22 cellular contexts compared by ENCODE assay signal in the genomic region with DNA sequence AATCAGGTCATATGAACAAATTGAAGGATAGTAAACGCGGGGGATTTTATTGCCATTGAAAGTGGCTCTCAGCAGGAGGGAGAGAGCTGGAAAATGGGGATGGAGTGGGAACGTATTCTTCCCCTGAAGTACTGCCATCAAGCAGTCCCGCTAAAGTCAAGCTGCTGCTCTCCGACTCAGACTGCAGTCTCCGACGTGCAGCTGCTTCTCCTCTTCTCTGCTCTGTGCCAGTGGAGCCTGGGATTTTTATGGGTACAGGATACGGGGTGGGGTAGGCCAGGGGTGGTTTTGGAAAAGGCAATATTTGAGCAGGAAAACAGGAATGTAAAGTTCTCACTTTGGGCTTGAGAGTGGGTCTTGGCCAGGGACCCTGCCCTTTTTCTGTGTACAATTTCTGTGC. TPM values are rescaled to one million over a fixed set of nuclear protein-coding genes. Genes with fewer than 3 reads are reported as not detected.
DNase-seq lines count a peak whose midpoint lies in the region; ATAC-seq and TF ChIP-seq lines count a peak whose summit lies in the region.
"Had no signal": no experiment of that assay in that cellular context is flagged by ENCODE, and none has a peak within 500 bp of the region (broad histone marks: within the 10 kb centered on the region; RNA-seq: fewer than 3 reads in every experiment).

No MANE protein-coding gene starts in this region.

- DNase-seq in H9, result no peak
- peak; percentile 58 for DNase-seq in NCI-H2227 treated with DMSO at 0.1 percent for 48 hours (lab: John Stamatoyannopoulos, UW)
- DNase-seq in heart left ventricle, result no peak
- no peak for DNase-seq in gastrocnemius medialis
- no peak for DNase-seq in stimulated activated CD4-positive, alpha-beta T cell treated with anti-CD3 and anti-CD28 coated beads, Interleukin-12 subunit alpha, Interleukin-12 subunit beta, amount 100 ng/mL, for 4 hours
- DNase-seq in activated effector memory CD4-positive, alpha-beta T cell treated with Interleukin-2 at 50 U/mL for 16 hours, result no peak
- no peak for DNase-seq in activated CD8-positive, alpha-beta memory T cell treated with anti-CD3 and anti-CD28 coated beads for 24 hours
- DNase-seq in esophagus squamous epithelium (lab: John Stamatoyannopoulos, UW), result no peak
- DNase-seq: activated CD4-positive, alpha-beta T cell treated with anti-CD3 and anti-CD28 coated beads, Interleukin-2, amount 10 ng/mL, durations not matched to agents 7 days and 5 days; activated CD8-positive, alpha-beta memory T cell treated with anti-CD3 and anti-CD28 coated beads, Interleukin-2, amount 50 U/mL, for 48 hours; activated effector memory CD4-positive, alpha-beta T cell treated with anti-CD3 and anti-CD28 coated beads, Interleukin-2, amount 50 U/mL, for 16 hours; activated naive CD8-positive, alpha-beta T cell treated with anti-CD3 and anti-CD28 coated beads, Interleukin-2, amount 50 U/mL, for 24 hours; CD8-positive, alpha-beta T cell; KBM-7; MV-4-11; NCI-H2081 treated with DMSO at 0.1 percent for 48 hours; NCI-H524; T-cell; tibial artery had no signal

- TF ChIP-seq CTCF in H9 (conservative IDR thresholded peaks at IDR 0.05) (no peak), heart left ventricle (IDR thresholded peaks at IDR 0.05) (no peak), gastrocnemius medialis (IDR thresholded peaks at IDR 0.05 in 4 of 5, conservative IDR thresholded peaks at IDR 0.05 in 1 of 5) (no peak), esophagus squamous epithelium (IDR thresholded peaks at IDR 0.05) (no peak)

- no peak overlapping the region for H2BK20ac ChIP-seq in H9 (ENCODE audit: low read depth, low read length, poor library complexity, severe bottlenecking)

- no peak overlapping the region for H4K8ac ChIP-seq in H9 (replicated peaks; ENCODE audit: insufficient read length, low read depth, low read length)

- no peak overlapping the region for H2AFZ ChIP-seq in H9 (ENCODE audit: low read length)
- H2AFZ ChIP-seq: hepatocyte had no signal

- no peak overlapping the region for H3K4me3 Mint-ChIP-seq in H9
- H3K4me3 Mint-ChIP-seq: activated CD4-positive, alpha-beta T cell treated with anti-CD3 and anti-CD28 coated beads, Interleukin-2, amount 10 ng/mL, durations not matched to agents 7 days and 5 days; activated naive CD8-positive, alpha-beta T cell treated with anti-CD3 and anti-CD28 coated beads, Interleukin-2, amount 50 U/mL, for 24 hours; CD8-positive, alpha-beta T cell; dendritic cell treated with granulocyte-macrophage colony-stimulating factor and Interleukin-4, amounts not matched to agents 40 ng/mL and 50 ng/mL, for 4 days; stimulated activated effector memory CD8-positive, alpha-beta T cell treated with anti-CD3 and anti-CD28 coated beads, Interleukin-12 subunit alpha, Interleukin-12 subunit beta, amount 100 ng/mL, for 72 hours; T-cell had no signal

- ATAC-seq in heart left ventricle (peak in 1 of 4 donors; percentile 38), gastrocnemius medialis (no peak)
- ATAC-seq: activated naive CD8-positive, alpha-beta T cell treated with anti-CD3 and anti-CD28 coated beads, Interleukin-2, amount 50 U/mL, for 24 hours; CD8-positive, alpha-beta T cell; stimulated activated effector memory CD8-positive, alpha-beta T cell treated with anti-CD3 and anti-CD28 coated beads, Interleukin-12 subunit alpha, Interleukin-12 subunit beta, amount 100 ng/mL, for 72 hours; T-cell had no signal

- no peak overlapping the region for H2BK12ac ChIP-seq in H9 (ENCODE audit: insufficient read length, low read depth, low read length)

- H2BK15ac ChIP-seq in H9 (ENCODE audit: low read depth, low read length), result no peak overlapping the region

- H3K4me1 ChIP-seq in H9 (ENCODE audit: insufficient read depth, low read length), result peaks cover 4% of the 10 kb centered on the region
- H3K4me1 ChIP-seq in heart left ventricle, result peaks cover 0 to 5% (median 0%) of the 10 kb centered on the region in 12 donors
- peaks cover 12 to 26% of the 10 kb centered on the region in 2 donors for H3K4me1 ChIP-seq in gastrocnemius medialis
- peaks cover 0 to 36% (median 0%) of the 10 kb centered on the region in 3 donors for H3K4me1 ChIP-seq in esophagus squamous epithelium
- H3K4me1 ChIP-seq: tibial artery had no signal

- no peaks in the 10 kb centered on the region for H3K27me3 ChIP-seq in H9 (ENCODE audit: insufficient read depth, low read length)
- H3K27me3 ChIP-seq in heart left ventricle, result no peaks in the 10 kb centered on the region
- H3K27me3 ChIP-seq in gastrocnemius medialis, result no peaks in the 10 kb centered on the region
- H3K27me3 ChIP-seq in esophagus squamous epithelium, result no peaks in the 10 kb centered on the region
- H3K27me3 ChIP-seq: hepatocyte, tibial artery had no signal

- H3K27ac Mint-ChIP-seq in H9, result peak overlapping the region; percentile 13 to 65 (median 49); a peak in 3 of 7 replicates
- H3K27ac Mint-ChIP-seq: activated CD4-positive, alpha-beta T cell treated with anti-CD3 and anti-CD28 coated beads, Interleukin-2, amount 10 ng/mL, durations not matched to agents 7 days and 5 days; activated naive CD8-positive, alpha-beta T cell treated with anti-CD3 and anti-CD28 coated beads, Interleukin-2, amount 50 U/mL, for 24 hours; CD8-positive, alpha-beta T cell; dendritic cell treated with granulocyte-macrophage colony-stimulating factor and Interleukin-4, amounts not matched to agents 40 ng/mL and 50 ng/mL, for 4 days; stimulated activated effector memory CD8-positive, alpha-beta T cell treated with anti-CD3 and anti-CD28 coated beads, Interleukin-12 subunit alpha, Interleukin-12 subunit beta, amount 100 ng/mL, for 72 hours; T-cell had no signal

- H3K4me3 ChIP-seq in heart left ventricle, result peak overlapping the region in 5 of 12 donors; percentile 27 to 50 (median 44)
- H3K4me3 ChIP-seq in gastrocnemius medialis, result peak overlapping the region in 1 of 4 donors; percentile 8
- H3K4me3 ChIP-seq in esophagus squamous epithelium, result no peak overlapping the region
- H3K4me3 ChIP-seq: hepatocyte had no signal

- H3T11ph ChIP-seq in H9 (ENCODE audit: low read length), result no peak overlapping the region

- H3K14ac ChIP-seq in H9 (ENCODE audit: insufficient read depth, low read length), result no peak overlapping the region

- intact Hi-C loops in heart left ventricle (cut with DNase I) (loop anchor here in 7 of 10 donors (5.0 to 10.0 kb wide), 4 partner anchors 172 to 500 kb away; a partner anchor contains a TSS), gastrocnemius medialis (cut with DNase I; ENCODE audit: low total_unique reads) (no loop called here), esophagus squamous epithelium (cut with DNase I) (no loop called here)

- H3K23me2 ChIP-seq in H9 (ENCODE audit: insufficient read length, low read depth, low read length, poor library complexity, severe bottlenecking), result no peaks in the 10 kb centered on the region

- no peak overlapping the region for H2BK5ac ChIP-seq in H9 (ENCODE audit: insufficient read length, low read length)

- H2BK120ac ChIP-seq in H9 (ENCODE audit: low read depth, low read length, poor library complexity, severe bottlenecking), result no peak overlapping the region

- H3K23ac ChIP-seq in H9 (ENCODE audit: insufficient read length, low read depth, low read length), result no peak overlapping the region

- no peak overlapping the region for H4K5ac ChIP-seq in H9 (ENCODE audit: insufficient read length, low read depth, low read length)

- H3K4me1 Mint-ChIP-seq in H9, result peaks cover 31 to 36% of the 10 kb centered on the region in 2 experiments
- H3K4me1 Mint-ChIP-seq: activated naive CD8-positive, alpha-beta T cell treated with anti-CD3 and anti-CD28 coated beads, Interleukin-2, amount 50 U/mL, for 24 hours had no signal

- peaks cover 22 to 59% (median 29%) of the 10 kb centered on the region in 3 experiments for H3K36me3 Mint-ChIP-seq in H9 (ENCODE audit: insufficient read depth in 1 of 3, low read depth in 3 of 3)
- H3K36me3 Mint-ChIP-seq: CD8-positive, alpha-beta T cell had no signal

- no peaks in the 10 kb centered on the region for H3K27me3 Mint-ChIP-seq in H9 (ENCODE audit: low read depth)
- H3K27me3 Mint-ChIP-seq: activated CD4-positive, alpha-beta T cell treated with anti-CD3 and anti-CD28 coated beads, Interleukin-2, amount 10 ng/mL, durations not matched to agents 7 days and 5 days; activated naive CD8-positive, alpha-beta T cell treated with anti-CD3 and anti-CD28 coated beads, Interleukin-2, amount 50 U/mL, for 24 hours; dendritic cell treated with granulocyte-macrophage colony-stimulating factor and Interleukin-4, amounts not matched to agents 40 ng/mL and 50 ng/mL, for 4 days; T-cell had no signal

- H2AK5ac ChIP-seq in H9 (ENCODE audit: insufficient read length, low read length), result no peak overlapping the region

- H3K9ac ChIP-seq in H9 (ENCODE audit: extremely low read depth, insufficient read length, low read length), result no peak overlapping the region

- peaks cover 0 to 78% (median 50%) of the 10 kb centered on the region in 9 donors for H3K36me3 ChIP-seq in heart left ventricle
- peaks cover 0 to 19% of the 10 kb centered on the region in 2 donors for H3K36me3 ChIP-seq in gastrocnemius medialis
- H3K36me3 ChIP-seq in esophagus squamous epithelium, result peaks cover 0 to 78% (median 20%) of the 10 kb centered on the region in 3 donors

- no peaks in the 10 kb centered on the region for H3K9me3 Mint-ChIP-seq in H9
- H3K9me3 Mint-ChIP-seq: activated CD4-positive, alpha-beta T cell treated with anti-CD3 and anti-CD28 coated beads, Interleukin-2, amount 10 ng/mL, durations not matched to agents 7 days and 5 days; activated naive CD8-positive, alpha-beta T cell treated with anti-CD3 and anti-CD28 coated beads, Interleukin-2, amount 50 U/mL, for 24 hours; CD8-positive, alpha-beta T cell; dendritic cell treated with granulocyte-macrophage colony-stimulating factor and Interleukin-4, amounts not matched to agents 40 ng/mL and 50 ng/mL, for 4 days; stimulated activated effector memory CD8-positive, alpha-beta T cell treated with anti-CD3 and anti-CD28 coated beads, Interleukin-12 subunit alpha, Interleukin-12 subunit beta, amount 100 ng/mL, for 72 hours; T-cell had no signal

- no CpG with 5 or more reads among the region's 8 CpGs for WGBS in H9 (ENCODE audit: extremely low coverage, insufficient read length, low lambda C conversion rate)
- WGBS in heart left ventricle, 4 donors, result 68 to 83% (median 78%) methylated on average over 8 of the region's 8 CpGs
- 80 to 91% methylated on average over 8 of the region's 8 CpGs for WGBS in esophagus squamous epithelium, 2 donors

- H4K91ac ChIP-seq in H9 (ENCODE audit: insufficient read length, low read depth, low read length), result no peak overlapping the region

- H3K4me2 ChIP-seq in H9 (ENCODE audit: insufficient read depth, insufficient read length, low read length), result no peak overlapping the region
- H3K4me2 ChIP-seq: hepatocyte had no signal

- H3K27ac ChIP-seq in H9 (ENCODE audit: insufficient read length, low read depth, low read length) (no peak overlapping the region), heart left ventricle (peak overlapping the region in 9 of 12 donors; percentile 30 to 78 (median 63)), gastrocnemius medialis (peak overlapping the region; percentile 59 to 73 (median 68)), esophagus squamous epithelium (peak overlapping the region in 2 of 4 donors; percentile 49 to 59)
- H3K27ac ChIP-seq: hepatocyte had no signal

- no peak for TF ChIP-seq POLR2A in heart left ventricle (IDR thresholded peaks at IDR 0.05)
- TF ChIP-seq POLR2A in gastrocnemius medialis (IDR thresholded peaks at IDR 0.05), result no peak
- TF ChIP-seq POLR2A in esophagus squamous epithelium (IDR thresholded peaks at IDR 0.05), result no peak

- no peak overlapping the region for H3K4ac ChIP-seq in H9 (ENCODE audit: low read depth, low read length)

- no peak overlapping the region for H3K18ac ChIP-seq in H9 (ENCODE audit: insufficient read length, low read depth, low read length)

- H3K9me3 ChIP-seq in H9 (ENCODE audit: control insufficient read depth, low read depth, low read length), result no peaks in the 10 kb centered on the region
- no peaks in the 10 kb centered on the region for H3K9me3 ChIP-seq in heart left ventricle
- H3K9me3 ChIP-seq in gastrocnemius medialis, result no peaks in the 10 kb centered on the region
- H3K9me3 ChIP-seq in esophagus squamous epithelium, result no peaks in the 10 kb centered on the region
- H3K9me3 ChIP-seq: tibial artery had no signal

- no peaks in the 10 kb centered on the region for H4K20me1 ChIP-seq in H9 (ENCODE audit: control insufficient read depth, insufficient read depth, insufficient read length)

- in situ Hi-C loops in gastrocnemius medialis (cut with MboI; ENCODE audit: low sequenced_read_pairs in 4 of 4), result loop anchor here in 2 of 4 donors (5.0 to 10.0 kb wide), 2 partner anchors 172 to 490 kb away; a partner anchor contains a TSS

- H3K79me1 ChIP-seq in H9 (ENCODE audit: insufficient read depth, low read depth, low read length, poor library complexity, severe bottlenecking), result no peaks in the 10 kb centered on the region

- no peak overlapping the region for H3K56ac ChIP-seq in H9 (ENCODE audit: insufficient read length, low read depth, low read length)

- H3K79me2 ChIP-seq in H9 (ENCODE audit: insufficient read depth, low read length), result no peaks in the 10 kb centered on the region
- H3K79me2 ChIP-seq: hepatocyte had no signal

RNA-seq across cellular contexts. Expression of a gene that starts 33.0 kb away (rescaled TPM):
- 3.4 and 4.9 TPM in 2 replicates for total RNA-seq in H9 (2021)
- 10 to 100 TPM in 7 of 9 donors, 1 to 10 TPM in 2; 8.8 to 16.0 (median 11.8) TPM for total RNA-seq in heart left ventricle
- 1 to 10 TPM; 3.6 to 9.1 TPM for polyA plus RNA-seq in heart left ventricle
- total RNA-seq in gastrocnemius medialis, result 10 to 100 TPM; 16.6 to 20.1 (median 19.6) TPM
- total RNA-seq in esophagus squamous epithelium, result 10 to 100 TPM in 2 of 4 donors, 1 to 10 TPM in 2; 6.9 to 19.5 (median 13.9) TPM

RNA-seq across cellular contexts. Expression of a gene that starts 49.2 kb away (rescaled TPM):
- total RNA-seq in H9 (2021) (25.6 and 27.0 TPM in 2 replicates), heart left ventricle (1 to 10 TPM in 7 of 9 donors, under 1 TPM in 2; 0.58 to 5.3 (median 2.0) TPM), gastrocnemius medialis (1 to 10 TPM in 1 of 4 donors, under 1 TPM in 3; 0.61 to 2.6 (median 0.70) TPM), esophagus squamous epithelium (10 to 100 TPM in 1 of 4 donors, 1 to 10 TPM in 3; 2.2 to 10.7 (median 5.6) TPM)
- 1 to 10 TPM in 1 of 2 donors, under 1 TPM in 1; 0.27 to 1.8 TPM for polyA plus RNA-seq in heart left ventricle

Comparison
In these comparisons a context has a peak if more than half of its experiments do, and no peak if none do; other contexts are left out.
1. intact Hi-C loops: an anchor here in heart left ventricle (5.0 to 10.0 kb wide); none called in gastrocnemius medialis and esophagus squamous epithelium.